Comparison of ENCODE assay signal across 8 cellular contexts in genomic region chr3:50568947-50569749, GRCh38. TPM values are rescaled to one million over a fixed set of nuclear protein-coding genes. Genes with fewer than 3 reads are reported as not detected.
DNase-seq lines count a peak whose midpoint lies in the region; TF ChIP-seq lines count a peak whose summit lies in the region.

Gene HEMK1 (plus strand): TSS chr3:50569522. CDS start chr3:50571105, 1,583 bp downstream.

- H3K56ac ChIP-seq in H9 (ENCODE audit: insufficient read length, low read depth, low read length): no peak within 1 kb of the TSS

- H3K36me3 ChIP-seq in ES-I3 (ENCODE audit: insufficient read depth, low read length) (no peaks in the 10 kb centered on the region), MG63 (peaks cover 3% of the 10 kb centered on the region; the same call in 1 of the 2 replicates), SJCRH30 (no peaks in the 10 kb centered on the region), stomach smooth muscle (ENCODE audit: control insufficient read depth in 2 of 2, insufficient read depth in 2 of 2, low read length in 2 of 2) (peaks cover 0 to 7% of the 10 kb centered on the region in 2 donors)

- peaks cover 3% of the 10 kb centered on the region; the same call in 1 of the 2 replicates for H3K27me3 ChIP-seq in H9 (ENCODE audit: insufficient read depth, low read length)
- H3K27me3 ChIP-seq in MG63: no peaks in the 10 kb centered on the region
- H3K27me3 ChIP-seq in SJCRH30: no peaks in the 10 kb centered on the region
- H3K27me3 ChIP-seq in stomach smooth muscle (ENCODE audit: control insufficient read depth in 1 of 2, insufficient read depth in 2 of 2, low read length in 2 of 2): no peaks in the 10 kb centered on the region

- H3K14ac ChIP-seq in H9 (ENCODE audit: insufficient read depth, low read length): peak within 1 kb of the TSS; percentile 90; the same call in 1 of the 2 replicates

- H3K9me3 ChIP-seq in ES-I3 (ENCODE audit: control insufficient read depth, insufficient read depth, low read length) (no peaks in the 10 kb centered on the region), H9 (ENCODE audit: control insufficient read depth, low read depth, low read length) (no peaks in the 10 kb centered on the region), MG63 (no peaks in the 10 kb centered on the region), SJCRH30 (replicated peaks) (no peaks in the 10 kb centered on the region), stomach smooth muscle (ENCODE audit: control insufficient read depth in 2 of 2, low read length in 2 of 2) (no peaks in the 10 kb centered on the region)

- H3K79me1 ChIP-seq in H9 (ENCODE audit: insufficient read depth, low read depth, low read length, poor library complexity, severe bottlenecking): no peaks in the 10 kb centered on the region

- peaks cover 13% of the 10 kb centered on the region for H3K27me3 Mint-ChIP-seq in H9 (ENCODE audit: low read depth)
- H3K27me3 Mint-ChIP-seq in neural crest cell (ENCODE audit: low read depth): no peaks in the 10 kb centered on the region

- H3K4me1 Mint-ChIP-seq in H9: peaks cover 7 to 18% of the 10 kb centered on the region in 2 experiments
- H3K4me1 Mint-ChIP-seq in neural crest cell: peaks cover 27% of the 10 kb centered on the region

- H4K91ac ChIP-seq in H9 (ENCODE audit: insufficient read length, low read depth, low read length): no peak within 1 kb of the TSS

- no peak within 1 kb of the TSS for H2BK12ac ChIP-seq in H9 (ENCODE audit: insufficient read length, low read depth, low read length)

- H3K27ac ChIP-seq in H9 (ENCODE audit: insufficient read length, low read depth, low read length) (no peak within 1 kb of the TSS), SJCRH30 (peak within 1 kb of the TSS; percentile 62), stomach smooth muscle (ENCODE audit: low read length) (peak within 1 kb of the TSS; percentile 85)

- no peaks in the 10 kb centered on the region for H3K79me2 ChIP-seq in H9 (ENCODE audit: insufficient read depth, low read length)

- no peak within 1 kb of the TSS for H4K8ac ChIP-seq in H9 (replicated peaks; ENCODE audit: insufficient read length, low read depth, low read length)

- peak within 1 kb of the TSS; percentile 80 for H2AFZ ChIP-seq in H9 (ENCODE audit: low read length)

- H3K23me2 ChIP-seq in H9 (ENCODE audit: insufficient read length, low read depth, low read length, poor library complexity, severe bottlenecking): peaks cover 10% of the 10 kb centered on the region

- H2BK20ac ChIP-seq in H9 (ENCODE audit: low read depth, low read length, poor library complexity, severe bottlenecking): no peak within 1 kb of the TSS

- DNase-seq in H9: peak; percentile 96
- DNase-seq in MG63: peak; percentile 93
- DNase-seq in SJCRH30: peak; percentile 96 to 97
- peak; percentile 89 for DNase-seq in activated gamma-delta T cell treated with anti-CD3 and anti-CD28 coated beads, Interleukin-2, amount 50 U/mL, for 16 hours (ENCODE audit: low read depth)
- DNase-seq in fibroblast of villous mesenchyme (ENCODE audit: low read depth): peak; percentile 94
- peak; percentile 97 for DNase-seq in neural crest cell (ENCODE audit: low read depth, low spot score)

- H4K5ac ChIP-seq in H9 (ENCODE audit: insufficient read length, low read depth, low read length): no peak within 1 kb of the TSS

- H3K36me3 Mint-ChIP-seq in H9 (ENCODE audit: insufficient read depth in 1 of 3, low read depth in 3 of 3) (peaks cover 0 to 10% (median 1%) of the 10 kb centered on the region in 3 experiments; a peak in 3 of 7 replicates), neural crest cell (ENCODE audit: low read depth) (no peaks in the 10 kb centered on the region)

- TF ChIP-seq CTCF in H9 (conservative IDR thresholded peaks at IDR 0.05): no peak
- no peak for TF ChIP-seq CTCF in fibroblast of villous mesenchyme (IDR thresholded peaks at IDR 0.05; ENCODE audit: insufficient read depth, low read depth, low read length)
- no peak for TF ChIP-seq CTCF in neural crest cell (conservative IDR thresholded peaks at IDR 0.05)

- H3K4me2 ChIP-seq in H9 (ENCODE audit: insufficient read depth, insufficient read length, low read length): peak within 1 kb of the TSS; percentile 58

- no peaks in the 10 kb centered on the region for H4K20me1 ChIP-seq in H9 (ENCODE audit: control insufficient read depth, insufficient read depth, insufficient read length)

- H3T11ph ChIP-seq in H9 (ENCODE audit: low read length): no peak within 1 kb of the TSS

- H2BK120ac ChIP-seq in H9 (ENCODE audit: low read depth, low read length, poor library complexity, severe bottlenecking): no peak within 1 kb of the TSS

- H3K18ac ChIP-seq in H9 (ENCODE audit: insufficient read length, low read depth, low read length): peak within 1 kb of the TSS; percentile 53

- no peaks in the 10 kb centered on the region for H3K9me3 Mint-ChIP-seq in H9
- H3K9me3 Mint-ChIP-seq in neural crest cell: no peaks in the 10 kb centered on the region

- H3K9ac ChIP-seq in ES-I3 (ENCODE audit: low read depth, low read length) (peak within 1 kb of the TSS; percentile 72), H9 (ENCODE audit: extremely low read depth, insufficient read length, low read length) (peak within 1 kb of the TSS; percentile 85), stomach smooth muscle (ENCODE audit: low read length in 2 of 2) (peak within 1 kb of the TSS; percentile 85 to 95)

- H3K4me1 ChIP-seq in ES-I3 (ENCODE audit: insufficient read depth, low read length) (no peaks in the 10 kb centered on the region; the same call in 1 of the 2 replicates), H9 (ENCODE audit: insufficient read depth, low read length) (no peaks in the 10 kb centered on the region; the same call in 1 of the 2 replicates), SJCRH30 (0 out of 2 replicates have a peak, but pooled peaks cover 3% of the 10 kb centered on the region), stomach smooth muscle (ENCODE audit: control insufficient read depth, insufficient read depth, low read length) (peaks cover 57% of the 10 kb centered on the region)

- peak within 1 kb of the TSS; percentile 92 to 98 (median 96) for H3K27ac Mint-ChIP-seq in H9
- H3K27ac Mint-ChIP-seq in neural crest cell (ENCODE audit: unreplicated experiment): peak within 1 kb of the TSS; percentile 93

- no CpG with 5 or more reads among the region's 55 CpGs for WGBS in H9 (ENCODE audit: extremely low coverage, insufficient read length, low lambda C conversion rate)

- H3K4ac ChIP-seq in H9 (ENCODE audit: low read depth, low read length): no peak within 1 kb of the TSS

- no peak within 1 kb of the TSS for H2AK5ac ChIP-seq in H9 (ENCODE audit: insufficient read length, low read length)

- no peak within 1 kb of the TSS for H2BK5ac ChIP-seq in H9 (ENCODE audit: insufficient read length, low read length)

- H3K4me3 ChIP-seq in MG63 (peak within 1 kb of the TSS; percentile 82), SJCRH30 (peak within 1 kb of the TSS; percentile 76), fibroblast of villous mesenchyme (ENCODE audit: low read depth, low read length) (peak within 1 kb of the TSS; percentile 99), stomach smooth muscle (ENCODE audit: low read length in 2 of 2) (peak within 1 kb of the TSS; percentile 78 to 99)

- no peak within 1 kb of the TSS for H2BK15ac ChIP-seq in H9 (ENCODE audit: low read depth, low read length)

- H3K4me3 Mint-ChIP-seq in H9 (peak within 1 kb of the TSS; percentile 97 to 99), neural crest cell (peak within 1 kb of the TSS; percentile 98)

- H3K23ac ChIP-seq in H9 (ENCODE audit: insufficient read length, low read depth, low read length): no peak within 1 kb of the TSS

RNA-seq across cellular contexts. Expression of gene HEMK1, which starts in this region (rescaled TPM):
- 11.6 and 12.5 TPM in 2 replicates for total RNA-seq in H9 (2021)
- 4.3 and 23.3 TPM in 2 replicates for total RNA-seq in MG63 (2014; rRNA removed; shearing (Covaris generic); ENCODE audit: low replicate concordance)
- total RNA-seq in SJCRH30 (2014; rRNA removed; shearing (Covaris generic)): 6.2 and 6.3 TPM in 2 replicates
- 8.6 and 10.0 TPM in 2 replicates for total RNA-seq in fibroblast of villous mesenchyme
- total RNA-seq in neural crest cell: 22.8 and 22.9 TPM in 2 replicates
